ENCODE assay signal across 10 cellular contexts in genomic region chr2:28662468-28663095, GRCh38.
DNase-seq lines count a peak whose midpoint lies in the region; ATAC-seq and TF ChIP-seq lines count a peak whose summit lies in the region.
"Had no signal": no experiment of that assay in that cellular context is flagged by ENCODE, and none has a peak within 500 bp of the region (broad histone marks: within the 10 kb centered on the region; RNA-seq: fewer than 3 reads in every experiment).

No MANE protein-coding gene starts in this region.

- TF ChIP-seq CTCF in chondrocyte (IDR thresholded peaks at IDR 0.05) = no peak

- H3K36me3 Mint-ChIP-seq in chondrocyte (ENCODE audit: low read depth) = no peaks in the 10 kb centered on the region

- H3K4me3 ChIP-seq in stomach smooth muscle (ENCODE audit: low read length in 2 of 2) = no peak overlapping the region

- H3K27ac Mint-ChIP-seq in chondrocyte (ENCODE audit: unreplicated experiment) = peak overlapping the region; percentile 95

- H3K27me3 Mint-ChIP-seq in chondrocyte (ENCODE audit: low read depth) = no peaks in the 10 kb centered on the region

- no peak overlapping the region for H3K9ac ChIP-seq in stomach smooth muscle (ENCODE audit: low read length in 2 of 2)

- H3K4me1 Mint-ChIP-seq in chondrocyte (ENCODE audit: low read depth) = peaks cover 87% of the 10 kb centered on the region

- no peaks in the 10 kb centered on the region for H3K36me3 ChIP-seq in stomach smooth muscle (ENCODE audit: control insufficient read depth in 2 of 2, insufficient read depth in 2 of 2, low read length in 2 of 2)

- H3K9me3 ChIP-seq in stomach smooth muscle (ENCODE audit: control insufficient read depth in 2 of 2, low read length in 2 of 2) = no peaks in the 10 kb centered on the region

- peak overlapping the region; percentile 95 for H3K27ac ChIP-seq in stomach smooth muscle (ENCODE audit: low read length)

- H3K4me3 Mint-ChIP-seq in chondrocyte (ENCODE audit: unreplicated experiment) = no peak overlapping the region

- H3K27me3 ChIP-seq in stomach smooth muscle (ENCODE audit: control insufficient read depth in 1 of 2, insufficient read depth in 2 of 2, low read length in 2 of 2) = no peaks in the 10 kb centered on the region

- H3K9me3 Mint-ChIP-seq in chondrocyte (ENCODE audit: low read depth) = no peaks in the 10 kb centered on the region

- H3K4me1 ChIP-seq in stomach smooth muscle (ENCODE audit: control insufficient read depth, insufficient read depth, low read length) = peaks cover 62% of the 10 kb centered on the region

- ATAC-seq in GM21360 (IDR thresholded peaks at IDR 0.05; ENCODE audit: unreplicated experiment) (no peak), GM21381 (IDR thresholded peaks at IDR 0.05; ENCODE audit: unreplicated experiment) (no peak)

- DNase-seq in HuH-7 (ENCODE audit: low spot score) = peak; percentile 23
- DNase-seq in chondrocyte (ENCODE audit: low spot score) = no peak
- peak; percentile 95 for DNase-seq in kidney tubule cell (ENCODE audit: low spot score)
- DNase-seq in DMS153 treated with DMSO at 0.1 percent for 48 hours (lab: John Stamatoyannopoulos, UW; ENCODE audit: unreplicated experiment) = no peak
- no peak for DNase-seq in stimulated activated CD4-positive, alpha-beta T cell treated with anti-CD3 and anti-CD28 coated beads, Interleukin-2, amount 100 ng/mL, for 48 hours
- DNase-seq: activated naive CD4-positive, alpha-beta T cell treated with Interleukin-2 at 50 U/mL for 16 hours; NCI-H524 treated with DMSO at 0.1 percent for 48 hours had no signal

Comparison
In these comparisons a context has a peak if more than half of its experiments do, and no peak if none do; other contexts are left out.
1. DNase-seq: peak in HuH-7 (single experiment) and kidney tubule cell (single experiment); none in chondrocyte (single experiment), DMS153 treated with DMSO at 0.1 percent for 48 hours (single experiment) and stimulated activated CD4-positive, alpha-beta T cell treated with anti-CD3 and anti-CD28 coated beads, Interleukin-2, amount 100 ng/mL, for 48 hours (0 of 2).